In the genomic region with DNA sequence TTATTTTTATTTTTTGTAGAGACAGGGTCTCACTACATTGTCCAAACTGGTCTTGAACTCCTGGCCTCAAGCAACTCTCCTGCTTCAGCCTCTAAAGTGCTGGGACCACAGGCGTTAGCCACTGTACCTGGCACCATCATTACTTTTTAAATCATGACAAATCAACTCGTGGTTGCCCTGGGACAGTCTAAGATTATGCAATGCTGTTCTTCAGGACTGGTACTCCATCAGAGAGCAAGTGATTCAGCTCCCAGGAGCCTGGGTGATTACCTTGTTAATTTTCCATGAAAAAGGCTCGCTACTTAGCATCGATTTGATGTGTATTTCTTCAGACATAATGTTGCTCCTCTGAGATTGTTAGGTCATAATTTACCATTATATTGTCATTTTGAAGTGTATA, we compare ENCODE assay signal across 21 cellular contexts.
DNase-seq lines count a peak whose midpoint lies in the region; ATAC-seq, FAIRE-seq and TF ChIP-seq lines count a peak whose summit lies in the region.
"Had no signal": no experiment of that assay in that cellular context is flagged by ENCODE, and none has a peak within 500 bp of the region (broad histone marks: within the 10 kb centered on the region; RNA-seq: fewer than 3 reads in every experiment).

No MANE protein-coding gene starts in this region.

- no peaks in the 10 kb centered on the region for H3K36me3 ChIP-seq in bronchial epithelial cell (ENCODE audit: control insufficient read depth, insufficient read depth, low read length)
- H3K36me3 ChIP-seq: BE2C had no signal

- no peak overlapping the region for H3K4me3 ChIP-seq in bronchial epithelial cell (ENCODE audit: low read depth, low read length)
- H3K4me3 ChIP-seq in epithelial cell of proximal tubule (ENCODE audit: low read depth, low read length): no peak overlapping the region
- H3K4me3 ChIP-seq: GM12878 had no signal

- no peak for FAIRE-seq in bronchial epithelial cell (lab: Jason Lieb, UNC)
- FAIRE-seq: A204.1, GM12878, H1 had no signal

- ATAC-seq in HG03045 (IDR thresholded peaks at IDR 0.05; ENCODE audit: unreplicated experiment) (no peak), GM21825 (IDR thresholded peaks at IDR 0.05; ENCODE audit: unreplicated experiment) (no peak)
- ATAC-seq: GM12878 had no signal

- H3K27me3 ChIP-seq in bronchial epithelial cell (ENCODE audit: control insufficient read depth, insufficient read depth, low read length): no peaks in the 10 kb centered on the region
- H3K27me3 ChIP-seq: BE2C had no signal

- DNase-seq in bronchial epithelial cell (ENCODE audit: low read depth) (peak; percentile 62), epithelial cell of proximal tubule (ENCODE audit: low read depth) (peak; percentile 37), kidney tubule cell (ENCODE audit: low spot score) (peak; percentile 35), T-helper 1 cell (no peak), NCI-H1694 treated with DMSO at 0.1 percent for 48 hours (lab: John Stamatoyannopoulos, UW) (no peak)
- DNase-seq: ACHN; BE2C; C1 segment of cervical spinal cord; CD4-positive, CD25-positive, alpha-beta regulatory T cell; CD8-positive, alpha-beta memory T cell; COR-L47; DMS 273 treated with DMSO at 0.1 percent for 48 hours; DMS53; DND-41; EL; H9 had no signal

- TF ChIP-seq CTCF in bronchial epithelial cell (IDR thresholded peaks at IDR 0.05; ENCODE audit: insufficient read depth, low read length, severe bottlenecking) (no peak), epithelial cell of proximal tubule (conservative IDR thresholded peaks at IDR 0.05; ENCODE audit: low read depth, low read length) (no peak)

Comparison
In these comparisons a context has a peak if more than half of its experiments do, and no peak if none do; other contexts are left out.
1. DNase-seq: peak in bronchial epithelial cell (single experiment), epithelial cell of proximal tubule (single experiment) and kidney tubule cell (single experiment); none in T-helper 1 cell (0 of 5) and NCI-H1694 treated with DMSO at 0.1 percent for 48 hours (single experiment).